17 cellular contexts compared by ENCODE assay signal in genomic region chr5:34627794-34628193, GRCh38. TPM values are rescaled to one million over a fixed set of nuclear protein-coding genes. Genes with fewer than 3 reads are reported as not detected.
DNase-seq lines count a peak whose midpoint lies in the region; ATAC-seq and TF ChIP-seq lines count a peak whose summit lies in the region.
"Had no signal": no experiment of that assay in that cellular context is flagged by ENCODE, and none has a peak within 500 bp of the region (broad histone marks: within the 10 kb centered on the region; RNA-seq: fewer than 3 reads in every experiment).

No MANE protein-coding gene starts in this region.

- H3K9me3 ChIP-seq in GM23248 (ENCODE audit: low read depth) = no peaks in the 10 kb centered on the region
- peaks cover 0 to 17% (median 0%) of the 10 kb centered on the region in 11 donors for H3K9me3 ChIP-seq in heart right ventricle
- H3K9me3 ChIP-seq: colonic mucosa had no signal

- H3K27ac ChIP-seq in GM23248 (peak overlapping the region; percentile 59), heart right ventricle (no peak overlapping the region)
- H3K27ac ChIP-seq: colonic mucosa, gastroesophageal sphincter had no signal

- peak overlapping the region; percentile 31; the same call in 1 of the 2 replicates for H3K9ac ChIP-seq in GM23248

- H3K4me2 ChIP-seq in GM23248 (ENCODE audit: unreplicated experiment) = peak overlapping the region; percentile 46

- DNase-seq in GM23248 (peak; percentile 76), amniotic epithelial cell (ENCODE audit: low read depth) (peak; percentile 95), fibroblast of villous mesenchyme (ENCODE audit: low read depth) (peak; percentile 88), renal cortical epithelial cell (ENCODE audit: low read depth) (peak; percentile 84), NCI-H510A (lab: John Stamatoyannopoulos, UW) (no peak), heart right ventricle (no peak), amygdala (lab: John Stamatoyannopoulos, UW) (no peak)
- DNase-seq: activated CD4-positive, CD25-positive, alpha-beta regulatory T cell; activated CD8-positive, alpha-beta memory T cell treated with anti-CD3 and anti-CD28 coated beads, Interleukin-2, amount 50 U/mL, for 4 hours; CD8-positive, alpha-beta T cell; colonic mucosa; nephron progenitor cell; OCI-M1; T-cell had no signal

- ATAC-seq in heart right ventricle (no peak), HG03097 (IDR thresholded peaks at IDR 0.05; ENCODE audit: low FRiP score, unreplicated experiment) (no peak)
- ATAC-seq: CD8-positive, alpha-beta T cell; gastroesophageal sphincter; left lobe of liver; T-cell had no signal

- H2AFZ ChIP-seq in GM23248 = peak overlapping the region; percentile 26

- peaks cover 14% of the 10 kb centered on the region; the same call in 1 of the 2 replicates for H3F3A ChIP-seq in GM23248 (ENCODE audit: insufficient read depth)

- 0 to 5% methylated on average over 1 of the region's 1 CpG for WGBS in GM23248 (ENCODE audit: low coverage in 1 of 2, low lambda C conversion rate in 2 of 2, missing lambda C conversion rate in 2 of 2), 2 experiments
- WGBS in heart right ventricle, 2 donors = 72 to 86% methylated on average over 1 of the region's 1 CpG

- H3K79me2 ChIP-seq in GM23248 (ENCODE audit: insufficient read depth) = no peaks in the 10 kb centered on the region

- H3K27me3 ChIP-seq in GM23248 (replicated peaks; ENCODE audit: insufficient read depth) (no peaks in the 10 kb centered on the region), heart right ventricle (no peaks in the 10 kb centered on the region)
- H3K27me3 ChIP-seq: colonic mucosa, gastroesophageal sphincter had no signal

- no peaks in the 10 kb centered on the region for H3K9me2 ChIP-seq in GM23248 (ENCODE audit: insufficient read depth)

- H3K4me3 ChIP-seq in GM23248 (0 out of 2 replicates have a peak overlapping the region, but pooled peaks have one; percentile 12), fibroblast of villous mesenchyme (ENCODE audit: low read depth, low read length) (no peak overlapping the region), heart right ventricle (no peak overlapping the region)
- H3K4me3 ChIP-seq: colonic mucosa, gastroesophageal sphincter had no signal

- TF ChIP-seq CTCF in fibroblast of villous mesenchyme (IDR thresholded peaks at IDR 0.05; ENCODE audit: insufficient read depth, low read depth, low read length) = no peak
- no peak for TF ChIP-seq CTCF in heart right ventricle (IDR thresholded peaks at IDR 0.05)

- no peaks in the 10 kb centered on the region for H4K20me1 ChIP-seq in GM23248 (ENCODE audit: insufficient read depth)

- in situ Hi-C loops in GM23248 (cut with MboI) = no loop called here

- intact Hi-C loops in heart right ventricle (cut with DNase I) = no loop called here

- H3K36me3 ChIP-seq in GM23248 (ENCODE audit: low read depth) (no peaks in the 10 kb centered on the region), heart right ventricle (no peaks in the 10 kb centered on the region)
- H3K36me3 ChIP-seq: colonic mucosa, gastroesophageal sphincter had no signal

- H3K4me1 ChIP-seq in GM23248 (ENCODE audit: insufficient read depth) = peaks cover 30% of the 10 kb centered on the region
- no peaks in the 10 kb centered on the region for H3K4me1 ChIP-seq in heart right ventricle
- H3K4me1 ChIP-seq: colonic mucosa, gastroesophageal sphincter had no signal

RNA-seq across cellular contexts. Expression of gene RAI14, which starts 28.3 kb away (rescaled TPM):
- 120 and 124 TPM in 2 replicates for total RNA-seq in GM23248 (2014; rRNA removed; shearing (Covaris generic))
- polyA plus RNA-seq in GM23248 (2016; fragmentation: Nextera tagmentation; extraction: Ambion mirVana) (113 and 116 TPM in 2 replicates), heart right ventricle (1 to 10 TPM; 3.3 to 6.6 TPM)
- total RNA-seq in fibroblast of villous mesenchyme (251 and 291 TPM in 2 replicates), renal cortical epithelial cell (174 and 209 TPM in 2 replicates), heart right ventricle (10 to 100 TPM in 6 of 10 donors, 1 to 10 TPM in 4; 4.9 to 25.5 (median 11.7) TPM)
- total RNA-seq: CD8-positive, alpha-beta T cell had no signal

Comparison
In these comparisons a context has a peak if more than half of its experiments do, and no peak if none do; other contexts are left out.
1. DNase-seq: peak in GM23248 (single experiment), amniotic epithelial cell (single experiment), fibroblast of villous mesenchyme (single experiment) and renal cortical epithelial cell (single experiment); none in NCI-H510A (single experiment), heart right ventricle (0 of 2) and amygdala (0 of 56).